ENCODE assay signal across 23 cellular contexts in the genomic region with DNA sequence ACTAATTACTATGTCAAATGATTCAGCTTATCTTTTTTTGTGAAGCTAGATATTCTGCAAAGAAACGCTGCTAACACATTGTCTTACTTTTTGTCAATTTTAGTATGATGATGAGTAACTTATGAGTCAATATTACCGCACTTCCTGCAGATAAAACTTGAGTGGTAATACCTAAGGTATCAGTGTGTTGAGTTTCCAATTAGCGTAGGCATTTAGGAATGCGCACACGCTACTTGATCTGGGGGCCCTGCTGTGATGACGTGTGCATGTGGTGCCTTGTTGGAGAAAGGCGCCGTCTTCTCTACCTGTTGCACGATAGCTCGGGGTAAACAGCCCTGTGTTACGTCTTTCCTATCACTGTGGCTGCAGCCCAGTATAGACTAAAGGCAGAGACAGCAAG.
DNase-seq lines count a peak whose midpoint lies in the region; ATAC-seq and TF ChIP-seq lines count a peak whose summit lies in the region.
"Had no signal": no experiment of that assay in that cellular context is flagged by ENCODE, and none has a peak within 500 bp of the region (broad histone marks: within the 10 kb centered on the region; RNA-seq: fewer than 3 reads in every experiment).

No MANE protein-coding gene starts in this region.

- H3K27me3 Mint-ChIP-seq in mesothelial cell of epicardium (ENCODE audit: low read depth) (peaks cover 17% of the 10 kb centered on the region), neural progenitor cell (ENCODE audit: insufficient read depth, low read depth) (no peaks in the 10 kb centered on the region)
- H3K27me3 Mint-ChIP-seq: progenitor cell of endocrine pancreas had no signal

- H3K4me1 ChIP-seq in mammary epithelial cell (ENCODE audit: insufficient read depth, low read length) = peaks cover 6% of the 10 kb centered on the region
- no peaks in the 10 kb centered on the region for H3K4me1 ChIP-seq in neural progenitor cell
- H3K4me1 ChIP-seq: vagina had no signal

- DNase-seq in ELR (ENCODE audit: low read depth) (peak; percentile 6), RKO (ENCODE audit: low spot score) (peak; percentile 94), mammary epithelial cell (peak; percentile 89), mesothelial cell of epicardium (ENCODE audit: low spot score in 2 of 2, unreplicated experiment in 2 of 2) (no peak), MG63 (no peak), neural progenitor cell (ENCODE audit: low spot score) (no peak)
- DNase-seq: activated CD4-positive, alpha-beta T cell treated with anti-CD3 and anti-CD28 coated beads, Interleukin-2, amount 50 U/mL, for 48 hours; activated CD4-positive, CD25-positive, alpha-beta regulatory T cell; activated gamma-delta T cell; activated naive CD8-positive, alpha-beta T cell treated with anti-CD3 and anti-CD28 coated beads, Interleukin-2, amount 50 U/mL, for 24 hours; central memory CD4-positive, alpha-beta T cell; DMS79 treated with DMSO at 0.1 percent for 48 hours; dorsolateral prefrontal cortex; foreskin fibroblast; immature natural killer cell; NCI-H1694 treated with DMSO at 0.1 percent for 48 hours; NCI-H526 treated with DMSO at 0.1 percent for 48 hours had no signal

- peak overlapping the region; percentile 62 for H3K27ac ChIP-seq in mammary epithelial cell (ENCODE audit: insufficient read depth, low read depth, low read length)
- no peak overlapping the region for H3K27ac ChIP-seq in neural progenitor cell
- H3K27ac ChIP-seq: dorsolateral prefrontal cortex, hepatocyte, vagina had no signal

- no peak for ATAC-seq in HG02678 (IDR thresholded peaks at IDR 0.05; ENCODE audit: unreplicated experiment)
- ATAC-seq: activated naive CD8-positive, alpha-beta T cell treated with anti-CD3 and anti-CD28 coated beads, Interleukin-2, amount 50 U/mL, for 24 hours; Right ventricle myocardium inferior had no signal

- no peaks in the 10 kb centered on the region for H3K36me3 ChIP-seq in mammary epithelial cell (ENCODE audit: insufficient read depth, low read length)
- no peaks in the 10 kb centered on the region for H3K36me3 ChIP-seq in MG63
- no peaks in the 10 kb centered on the region for H3K36me3 ChIP-seq in neural progenitor cell
- H3K36me3 ChIP-seq: vagina had no signal

- H3K79me2 ChIP-seq in mammary epithelial cell (ENCODE audit: insufficient read depth, low read length) = no peaks in the 10 kb centered on the region
- H3K79me2 ChIP-seq in neural progenitor cell (ENCODE audit: low read depth) = no peaks in the 10 kb centered on the region
- H3K79me2 ChIP-seq: hepatocyte had no signal

- H3K4me2 ChIP-seq in mammary epithelial cell (ENCODE audit: insufficient read depth, low read depth, low read length) = no peak overlapping the region
- H3K4me2 ChIP-seq in neural progenitor cell = no peak overlapping the region
- H3K4me2 ChIP-seq: hepatocyte had no signal

- in situ Hi-C loops in mammary epithelial cell (cut with MboI; ENCODE audit: low sequenced_read_pairs in 2 of 2) = no loop called here

- H3K9me3 ChIP-seq in mammary epithelial cell (replicated peaks; ENCODE audit: insufficient read depth, low read length) (peaks cover 5% of the 10 kb centered on the region), MG63 (no peaks in the 10 kb centered on the region), neural progenitor cell (ENCODE audit: low read depth) (no peaks in the 10 kb centered on the region)
- H3K9me3 ChIP-seq: vagina had no signal

- no TSS peak for BruUV-seq in mammary epithelial cell (replicated peaks; lab: Mats Ljungman, UMichigan)

- dilution Hi-C loops in mammary epithelial cell (cut with HindIII; ENCODE audit: low sequenced_read_pairs) = no loop called here

- 63% methylated on average over 11 of the region's 11 CpGs for WGBS in mammary epithelial cell (ENCODE audit: low coverage, missing lambda C conversion rate)

- H3K27me3 ChIP-seq in mammary epithelial cell (ENCODE audit: insufficient read depth, low read length) (no peaks in the 10 kb centered on the region), MG63 (no peaks in the 10 kb centered on the region), neural progenitor cell (no peaks in the 10 kb centered on the region)
- H3K27me3 ChIP-seq: hepatocyte, vagina had no signal

- H3K9me3 Mint-ChIP-seq in mesothelial cell of epicardium (no peaks in the 10 kb centered on the region), neural progenitor cell (no peaks in the 10 kb centered on the region)
- H3K9me3 Mint-ChIP-seq: activated naive CD8-positive, alpha-beta T cell treated with anti-CD3 and anti-CD28 coated beads, Interleukin-2, amount 50 U/mL, for 24 hours; neural crest cell had no signal

- H3K9ac ChIP-seq in mammary epithelial cell (ENCODE audit: insufficient read depth, low read length) (no peak overlapping the region), neural progenitor cell (no peak overlapping the region)

- intact Hi-C loops in mammary epithelial cell (cut with micrococcal nuclease) = loop anchor here (10.0 kb wide), 1 partner anchor 99 kb away; no protein-coding TSS in a partner anchor

- H3K4me1 Mint-ChIP-seq in mesothelial cell of epicardium (peaks cover 67% of the 10 kb centered on the region), neural progenitor cell (peaks cover 10% of the 10 kb centered on the region)
- H3K4me1 Mint-ChIP-seq: activated naive CD8-positive, alpha-beta T cell treated with anti-CD3 and anti-CD28 coated beads, Interleukin-2, amount 50 U/mL, for 24 hours; immature natural killer cell had no signal

- H3K4me3 ChIP-seq in mammary epithelial cell (replicated peaks in 1 of 3; ENCODE audit: insufficient read depth in 1 of 3, low read depth in 2 of 3, low read length in 3 of 3) (no peak overlapping the region), MG63 (no peak overlapping the region), neural progenitor cell (no peak overlapping the region)
- H3K4me3 ChIP-seq: dorsolateral prefrontal cortex, hepatocyte, vagina had no signal

- H3K4me3 Mint-ChIP-seq in mesothelial cell of epicardium (no peak overlapping the region), neural progenitor cell (no peak overlapping the region)
- H3K4me3 Mint-ChIP-seq: activated naive CD8-positive, alpha-beta T cell treated with anti-CD3 and anti-CD28 coated beads, Interleukin-2, amount 50 U/mL, for 24 hours; immature natural killer cell; neural crest cell had no signal

- H4K20me1 ChIP-seq in mammary epithelial cell (ENCODE audit: insufficient read depth, low read length) (no peaks in the 10 kb centered on the region), neural progenitor cell (ENCODE audit: low read depth) (no peaks in the 10 kb centered on the region)

- H2AFZ ChIP-seq in mammary epithelial cell (ENCODE audit: low read depth, low read length) = no peak overlapping the region
- H2AFZ ChIP-seq in neural progenitor cell (replicated peaks) = no peak overlapping the region
- H2AFZ ChIP-seq: hepatocyte had no signal

- no peaks in the 10 kb centered on the region for H3F3A ChIP-seq in neural progenitor cell (ENCODE audit: low read depth)

- TF ChIP-seq CTCF in mammary epithelial cell (conservative IDR thresholded peaks at IDR 0.05 in 1 of 2, IDR thresholded peaks at IDR 0.05 in 1 of 2; ENCODE audit: extremely low read depth in 1 of 2, insufficient read depth in 1 of 2, low read depth in 1 of 2, low read length in 2 of 2) = no peak
- TF ChIP-seq CTCF in mesothelial cell of epicardium (IDR thresholded peaks at IDR 0.05; ENCODE audit: unreplicated experiment) = no peak
- no peak for TF ChIP-seq CTCF in neural progenitor cell (IDR thresholded peaks at IDR 0.05)

- H3K36me3 Mint-ChIP-seq in mesothelial cell of epicardium = no peaks in the 10 kb centered on the region
- no peaks in the 10 kb centered on the region for H3K36me3 Mint-ChIP-seq in neural progenitor cell
- H3K36me3 Mint-ChIP-seq: immature natural killer cell had no signal

- CTCF ChIA-PET in mammary epithelial cell (lab: Charles Lee; ENCODE audit: low non-redundant PET) = no interaction called here

- H3K27ac Mint-ChIP-seq in mesothelial cell of epicardium (peak overlapping the region; percentile 15), neural progenitor cell (no peak overlapping the region)
- H3K27ac Mint-ChIP-seq: activated naive CD8-positive, alpha-beta T cell treated with anti-CD3 and anti-CD28 coated beads, Interleukin-2, amount 50 U/mL, for 24 hours; immature natural killer cell; progenitor cell of endocrine pancreas had no signal

Comparison
In these comparisons a context has a peak if more than half of its experiments do, and no peak if none do; other contexts are left out.
1. DNase-seq: peak in ELR (single experiment), RKO (single experiment) and mammary epithelial cell (single experiment); none in mesothelial cell of epicardium (0 of 2), MG63 (single experiment) and neural progenitor cell (single experiment).